Comparison of ENCODE assay signal across 31 cellular contexts in the genomic region with DNA sequence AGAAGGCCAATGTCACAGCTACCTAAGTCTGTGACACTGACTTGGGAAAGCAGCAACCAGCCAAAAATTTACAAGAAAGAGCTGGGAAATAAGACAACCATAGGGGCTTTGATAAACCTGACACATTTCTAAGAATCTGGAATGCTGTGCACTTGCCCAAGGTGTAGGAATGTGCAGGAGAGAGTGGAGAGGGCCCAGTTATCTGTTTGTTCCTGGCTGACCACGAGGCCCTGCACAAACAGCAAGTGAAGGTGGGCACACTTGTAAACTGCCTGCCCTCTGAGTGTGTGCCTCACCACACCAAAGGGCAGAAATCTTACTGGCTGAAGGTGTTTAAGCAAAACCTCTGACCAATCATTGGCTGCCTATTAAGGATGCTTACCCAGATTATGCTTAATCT. TPM values are rescaled to one million over a fixed set of nuclear protein-coding genes. Genes with fewer than 3 reads are reported as not detected.
"Had no signal": no experiment of that assay in that cellular context is flagged by ENCODE, and none has a peak within 500 bp of the region (broad histone marks: within the 10 kb centered on the region; RNA-seq: fewer than 3 reads in every experiment).

No MANE protein-coding gene starts in this region.

- H3K27me3 ChIP-seq: colonic mucosa, ovary, right atrium auricular region, sigmoid colon had no signal

- FAIRE-seq: endometrium, keratinocyte, urothelium cell line had no signal

- H3K27ac ChIP-seq: colonic mucosa, esophagus squamous epithelium, ovary, right atrium auricular region, sigmoid colon, stomach, tibial artery had no signal

- H3K36me3 Mint-ChIP-seq: immature natural killer cell; stimulated activated effector memory CD8-positive, alpha-beta T cell treated with anti-CD3 and anti-CD28 coated beads, Interleukin-12 subunit alpha, Interleukin-12 subunit beta, amount 100 ng/mL, for 72 hours; type B pancreatic cell had no signal

- H3K27ac Mint-ChIP-seq: dendritic cell treated with granulocyte-macrophage colony-stimulating factor and Interleukin-4, amounts not matched to agents 40 ng/mL and 50 ng/mL, for 4 days; immature natural killer cell; naive thymus-derived CD4-positive, alpha-beta T cell; nephron; stimulated activated effector memory CD8-positive, alpha-beta T cell treated with anti-CD3 and anti-CD28 coated beads, Interleukin-12 subunit alpha, Interleukin-12 subunit beta, amount 100 ng/mL, for 72 hours; type B pancreatic cell had no signal

- H3K4me1 Mint-ChIP-seq: central memory CD8-positive, alpha-beta T cell; immature natural killer cell; naive thymus-derived CD4-positive, alpha-beta T cell; nephron; stimulated activated effector memory CD8-positive, alpha-beta T cell treated with anti-CD3 and anti-CD28 coated beads, Interleukin-12 subunit alpha, Interleukin-12 subunit beta, amount 100 ng/mL, for 72 hours had no signal

- H3K36me3 ChIP-seq: colonic mucosa, esophagus squamous epithelium, ovary, right atrium auricular region, sigmoid colon, stomach, tibial artery had no signal

- H3K4me1 ChIP-seq: colonic mucosa, esophagus squamous epithelium, right atrium auricular region, sigmoid colon, stomach, tibial artery had no signal

- ATAC-seq: left lobe of liver; naive thymus-derived CD4-positive, alpha-beta T cell; stimulated activated effector memory CD8-positive, alpha-beta T cell treated with anti-CD3 and anti-CD28 coated beads, Interleukin-12 subunit alpha, Interleukin-12 subunit beta, amount 100 ng/mL, for 72 hours had no signal

- H3K4me3 ChIP-seq: colonic mucosa, esophagus squamous epithelium, lung, ovary, right atrium auricular region, sigmoid colon, stomach, tibial artery had no signal

- H3K27me3 Mint-ChIP-seq: dendritic cell treated with granulocyte-macrophage colony-stimulating factor and Interleukin-4, amounts not matched to agents 40 ng/mL and 50 ng/mL, for 4 days had no signal

- DNase-seq: colonic mucosa; effector memory CD4-positive, alpha-beta T cell; erythroblast; esophagus squamous epithelium; foreskin melanocyte; hypothalamus; immature natural killer cell; mesenchymal stem cell; midbrain; naive thymus-derived CD4-positive, alpha-beta T cell; occipital lobe; ovary; posterior cingulate gyrus; sigmoid colon; stimulated activated CD4-positive, alpha-beta T cell treated with anti-CD3 and anti-CD28 coated beads, Interleukin-2, amount 100 ng/mL, for 24 hours; stimulated activated CD4-positive, alpha-beta T cell treated with anti-CD3 and anti-CD28 coated beads, Interleukin-4, amount 100 ng/mL, for 24 hours; stimulated activated naive CD4-positive, alpha-beta T cell treated with Interleukin-2 at 50 U/mL for 16 hours; stomach; tibial artery had no signal

- H3K9me3 ChIP-seq: colonic mucosa, esophagus squamous epithelium, ovary, right atrium auricular region, sigmoid colon, stomach, tibial artery had no signal

- H3K9me3 Mint-ChIP-seq: central memory CD8-positive, alpha-beta T cell; dendritic cell treated with granulocyte-macrophage colony-stimulating factor and Interleukin-4, amounts not matched to agents 40 ng/mL and 50 ng/mL, for 4 days; immature natural killer cell; stimulated activated effector memory CD8-positive, alpha-beta T cell treated with anti-CD3 and anti-CD28 coated beads, Interleukin-12 subunit alpha, Interleukin-12 subunit beta, amount 100 ng/mL, for 72 hours; type B pancreatic cell had no signal

- H3K4me3 Mint-ChIP-seq: central memory CD8-positive, alpha-beta T cell; dendritic cell treated with granulocyte-macrophage colony-stimulating factor and Interleukin-4, amounts not matched to agents 40 ng/mL and 50 ng/mL, for 4 days; immature natural killer cell; naive thymus-derived CD4-positive, alpha-beta T cell; nephron; stimulated activated effector memory CD8-positive, alpha-beta T cell treated with anti-CD3 and anti-CD28 coated beads, Interleukin-12 subunit alpha, Interleukin-12 subunit beta, amount 100 ng/mL, for 72 hours; type B pancreatic cell had no signal

RNA-seq across cellular contexts. Expression of a gene that starts 27.3 kb away (rescaled TPM):
- total RNA-seq: esophagus squamous epithelium; naive thymus-derived CD4-positive, alpha-beta T cell; right atrium auricular region; subcutaneous adipose tissue had no signal
- polyA plus RNA-seq: immature natural killer cell; keratinocyte; naive thymus-derived CD4-positive, alpha-beta T cell had no signal
